In genomic region chr18:24560511-24560981, GRCh38 we compare ENCODE assay signal across 1 cellular context.
TF ChIP-seq lines count a peak whose summit lies in the region.

No MANE protein-coding gene starts in this region.

TF ChIP-seq in H1, 55 proteins besides CTCF, POLR2A, EP300 and RAD21:
- TF ChIP-seq RBBP5 (IDR thresholded peaks at IDR 0.05; ENCODE audit: borderline replicate concordance, low read depth, low read length) (0 out of 2 replicates have a peak, but pooled peaks have one; percentile 48), JUND (IDR thresholded peaks at IDR 0.05; ENCODE audit: low read length) (peak; percentile 93), RFX5 (IDR thresholded peaks at IDR 0.05; ENCODE audit: borderline replicate concordance, low read depth, low read length) (no peak), POU5F1 (IDR thresholded peaks at IDR 0.05; ENCODE audit: low read depth, low read length) (no peak), TEAD4 (IDR thresholded peaks at IDR 0.05; ENCODE audit: low read depth, low read length) (peak; percentile 79), JUN (IDR thresholded peaks at IDR 0.05; ENCODE audit: low read depth, low read length) (0 out of 2 replicates have a peak, but pooled peaks have one; percentile 50), ASH2L (IDR thresholded peaks at IDR 0.05; ENCODE audit: low read length) (peak; percentile 52), SP1 (IDR thresholded peaks at IDR 0.05; ENCODE audit: low read depth, low read length) (0 out of 2 replicates have a peak, but pooled peaks have one; percentile 37), ATF2 (IDR thresholded peaks at IDR 0.05; ENCODE audit: low read length) (peak; percentile 42; the same call in 1 of the 2 replicates)
TF ChIP-seq in H1: peak in this region for 7.
